In the genomic region with DNA sequence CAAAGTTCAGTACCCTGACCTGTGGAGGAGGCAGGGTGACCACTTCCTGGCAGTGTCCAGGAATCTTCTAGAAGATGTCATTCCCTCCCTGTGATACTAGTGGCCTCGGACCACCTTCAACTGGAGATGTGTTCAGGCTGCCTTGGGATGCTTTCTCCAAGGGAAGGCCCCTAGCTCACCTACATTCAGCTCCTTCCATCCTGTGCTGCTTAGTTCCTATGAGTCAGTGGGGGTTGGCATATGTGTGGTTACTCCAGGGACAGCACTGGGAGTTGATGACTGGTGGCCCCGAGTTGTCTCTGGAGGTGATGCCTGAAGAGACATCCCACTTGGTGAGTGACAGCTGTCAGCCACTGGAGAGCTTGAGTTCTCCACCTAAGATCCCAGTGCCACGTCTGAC, we compare ENCODE assay signal across 6 cellular contexts.
"Had no signal": no experiment of that assay in that cellular context is flagged by ENCODE, and none has a peak within 500 bp of the region (broad histone marks: within the 10 kb centered on the region; RNA-seq: fewer than 3 reads in every experiment).

No MANE protein-coding gene starts in this region.

- H3K4me3 ChIP-seq: GM23248, K562 had no signal

- ATAC-seq: K562 had no signal

- H3K9ac ChIP-seq: GM23248 had no signal

- DNase-seq: GM23248, GOT3, H7, HCEC 1CT, IMR-90 had no signal

- H2AFZ ChIP-seq: GM23248 had no signal

- H3K27ac ChIP-seq: GM23248 had no signal
